Comparison of ENCODE assay signal across 1 cellular context in the genomic region with DNA sequence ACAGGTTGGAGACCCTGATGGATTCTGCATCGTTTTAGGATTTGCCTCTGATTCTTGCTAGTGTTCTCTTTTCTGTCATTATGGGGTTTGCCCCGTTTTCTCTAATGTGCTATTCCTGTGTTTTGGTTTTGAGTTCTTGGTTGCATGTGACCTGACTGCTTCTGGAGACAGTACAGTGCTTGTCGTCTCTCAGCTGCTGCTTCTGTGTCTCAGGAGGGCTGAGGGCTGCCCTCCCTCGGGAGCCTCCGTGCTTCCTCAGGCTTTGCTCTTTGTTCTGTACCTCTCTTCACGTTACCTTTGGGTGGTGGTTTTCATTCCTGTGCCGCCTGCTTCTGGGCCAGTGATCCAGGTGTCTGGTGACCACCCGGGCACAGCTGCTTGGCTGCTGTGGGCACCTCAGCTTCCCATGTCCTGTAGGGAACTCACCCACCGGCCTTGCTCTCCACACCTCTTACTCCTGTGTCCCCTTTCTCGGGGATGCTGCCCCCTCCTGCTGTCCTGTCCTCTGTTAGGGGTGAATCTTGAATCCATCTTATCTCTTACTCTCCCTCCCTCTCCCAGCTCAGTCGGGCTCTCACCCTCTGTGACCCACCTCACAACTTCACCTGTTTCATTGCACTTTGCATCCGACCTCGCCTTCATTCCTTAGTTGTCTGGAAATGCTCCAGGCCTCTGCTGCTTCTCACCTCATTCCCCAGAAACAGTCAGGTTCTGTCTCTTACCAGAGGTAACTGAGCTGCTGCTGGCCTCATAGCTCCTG.
TF ChIP-seq lines count a peak whose summit lies in the region.

No MANE protein-coding gene starts in this region.

TF ChIP-seq in K562, 482 proteins besides CTCF, POLR2A, EP300 and RAD21:
- TF ChIP-seq ZNF324 (CRISPR knock-in tag; IDR thresholded peaks at IDR 0.05): no peak
- 0 out of 2 replicates have a peak, but pooled peaks have one; percentile 38 for TF ChIP-seq POLR2G (IDR thresholded peaks at IDR 0.05; ENCODE audit: low read depth, low read length)
- no peak for TF ChIP-seq ATF7 (IDR thresholded peaks at IDR 0.05)
TF ChIP-seq in K562: peak in this region for 1.
